ENCODE assay signal across 5 cellular contexts in genomic region chr21:36800734-36801133, GRCh38.
"Had no signal": no experiment of that assay in that cellular context is flagged by ENCODE, and none has a peak within 500 bp of the region (broad histone marks: within the 10 kb centered on the region; RNA-seq: fewer than 3 reads in every experiment).

No MANE protein-coding gene starts in this region.

- DNase-seq: KBM-7 had no signal

- FAIRE-seq: HepG2, HTR-8/SVneo, K562 had no signal

- H3K4me3 ChIP-seq: K562 had no signal

- H3K27ac ChIP-seq: HL-60 had no signal

- ATAC-seq: HepG2, K562 had no signal
